ENCODE assay signal across 13 cellular contexts in the genomic region with DNA sequence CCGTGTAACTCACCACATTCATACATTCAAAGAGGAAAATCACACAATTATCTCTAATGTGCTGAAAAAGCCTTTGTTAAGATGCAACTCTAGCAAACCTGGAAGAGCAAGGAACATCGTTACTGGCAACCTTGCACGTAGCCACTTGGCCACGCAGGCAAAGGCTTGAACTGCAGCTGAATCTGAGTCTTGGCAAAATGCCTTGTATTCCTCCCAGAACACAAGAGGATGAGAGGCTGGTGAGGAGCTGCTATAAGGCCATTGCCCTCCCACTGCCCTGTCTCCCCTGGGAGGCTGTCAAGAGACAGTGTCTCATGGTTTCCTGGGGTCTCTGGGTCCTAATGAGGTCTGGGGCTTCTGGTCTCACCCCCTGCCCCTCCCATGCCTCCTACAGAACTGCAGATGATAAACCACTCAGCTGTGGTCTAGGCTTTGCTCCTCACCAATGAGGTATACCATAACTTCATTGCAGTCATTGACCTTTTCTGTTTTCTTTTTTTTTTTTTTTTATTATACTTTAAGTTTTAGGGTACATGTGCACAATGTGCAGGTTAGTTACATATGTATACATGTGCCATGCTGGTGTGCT.
DNase-seq lines count a peak whose midpoint lies in the region; ATAC-seq and TF ChIP-seq lines count a peak whose summit lies in the region.
"Had no signal": no experiment of that assay in that cellular context is flagged by ENCODE, and none has a peak within 500 bp of the region (broad histone marks: within the 10 kb centered on the region; RNA-seq: fewer than 3 reads in every experiment).

No MANE protein-coding gene starts in this region.

- peak overlapping the region in 10 of 11 experiments; percentile 3 to 79 (median 61); a peak in 18 of 22 replicates for H3K9ac ChIP-seq in BLaER1 treated with 17β-estradiol and CSF1 and Interleukin-3, amounts not matched to agents 10 nM and 100 nM
- no peak overlapping the region for H3K9ac ChIP-seq in MM.1S (ENCODE audit: low read length)

- POLR2A ChIA-PET in Panc1 (lab: Charles Lee), result interaction anchor here (0.7 kb wide), 1 partner anchor 193 kb away, joined by 5 read pairs; no protein-coding TSS in a partner anchor

- peaks cover 4 to 42% (median 38%) of the 10 kb centered on the region in 11 experiments; a peak in 21 of 22 replicates for H3K9me3 ChIP-seq in BLaER1 treated with 17β-estradiol and CSF1 and Interleukin-3, amounts not matched to agents 10 nM and 100 nM (replicated peaks in 1 of 11)
- H3K9me3 ChIP-seq in Panc1 (ENCODE audit: control insufficient read depth, insufficient read depth, low read depth, low read length) (peaks cover 13% of the 10 kb centered on the region; the same call in 1 of the 2 replicates), MM.1S (replicated peaks; ENCODE audit: insufficient read depth, low read length) (no peaks in the 10 kb centered on the region)

- peaks cover 37 to 52% (median 40%) of the 10 kb centered on the region in 10 experiments for H3K4me1 ChIP-seq in BLaER1 treated with 17β-estradiol and CSF1 and Interleukin-3, amounts not matched to agents 10 nM and 100 nM
- H3K4me1 ChIP-seq in Panc1 (ENCODE audit: control insufficient read depth, insufficient read depth, low read length), result peaks cover 32% of the 10 kb centered on the region
- H3K4me1 ChIP-seq in MM.1S (ENCODE audit: low read length), result no peaks in the 10 kb centered on the region

- H3K27me3 ChIP-seq in BLaER1 treated with 17β-estradiol and CSF1 and Interleukin-3, amounts not matched to agents 10 nM and 100 nM, result no peaks in the 10 kb centered on the region
- H3K27me3 ChIP-seq in Panc1 (ENCODE audit: control insufficient read depth, insufficient read depth, low read length) (no peaks in the 10 kb centered on the region), MM.1S (replicated peaks; ENCODE audit: insufficient read depth, low read length) (no peaks in the 10 kb centered on the region)

- in situ Hi-C loops in Panc1 (cut with HindIII; ENCODE audit: low pct_unique_long_range_greater_than_20kb, low sequenced_read_pairs), result no loop called here

- H2AFZ ChIP-seq in MM.1S (ENCODE audit: low read length), result no peak overlapping the region

- peak; percentile 92 for ATAC-seq in Panc1
- no peak for ATAC-seq in HG03135 (IDR thresholded peaks at IDR 0.05; ENCODE audit: unreplicated experiment)
- no peak for ATAC-seq in omental fat pad (ENCODE audit: low FRiP score)
- ATAC-seq in HG02623 (IDR thresholded peaks at IDR 0.05; ENCODE audit: unreplicated experiment), result no peak
- ATAC-seq: Right ventricle myocardium inferior had no signal

- peak overlapping the region in 8 of 10 experiments; percentile 6 to 64 (median 48); a peak in 15 of 20 replicates for H3K4me3 ChIP-seq in BLaER1 treated with 17β-estradiol and CSF1 and Interleukin-3, amounts not matched to agents 10 nM and 100 nM
- peak overlapping the region; percentile 28 to 43 for H3K4me3 ChIP-seq in Panc1 (ENCODE audit: low read depth in 2 of 2, low read length in 2 of 2)
- no peak overlapping the region for H3K4me3 ChIP-seq in MM.1S (ENCODE audit: low read length)

- no peaks in the 10 kb centered on the region for H3F3A ChIP-seq in MM.1S (ENCODE audit: insufficient read depth, low read length)

- CTCF ChIA-PET in Panc1 (lab: Charles Lee), result no interaction called here

- peak overlapping the region in 9 of 11 experiments; percentile 19 to 84 (median 71); a peak in 17 of 22 replicates for H3K27ac ChIP-seq in BLaER1 treated with 17β-estradiol and CSF1 and Interleukin-3, amounts not matched to agents 10 nM and 100 nM
- H3K27ac ChIP-seq in Panc1 (ENCODE audit: low read length) (peak overlapping the region; percentile 98), MM.1S (ENCODE audit: low read length) (no peak overlapping the region)

- H3K36me3 ChIP-seq in BLaER1 treated with 17β-estradiol and CSF1 and Interleukin-3, amounts not matched to agents 10 nM and 100 nM, result peaks cover 0 to 12% (median 0%) of the 10 kb centered on the region in 11 experiments; a peak in 5 of 22 replicates
- H3K36me3 ChIP-seq in Panc1 (ENCODE audit: control insufficient read depth, insufficient read depth, low read length) (no peaks in the 10 kb centered on the region), MM.1S (replicated peaks; ENCODE audit: insufficient read depth, low read length) (no peaks in the 10 kb centered on the region)

- no peaks in the 10 kb centered on the region for H3K79me2 ChIP-seq in MM.1S (ENCODE audit: low read length)

- H3K9me2 ChIP-seq in MM.1S (replicated peaks; ENCODE audit: insufficient read depth, low read length), result no peaks in the 10 kb centered on the region

- peak overlapping the region; percentile 58 to 97 (median 76) for H3K4me2 ChIP-seq in BLaER1 treated with 17β-estradiol and CSF1 and Interleukin-3, amounts not matched to agents 10 nM and 100 nM
- no peak overlapping the region for H3K4me2 ChIP-seq in MM.1S (ENCODE audit: low read depth, low read length)

- DNase-seq in NCI-H1092 (lab: John Stamatoyannopoulos, UW) (peak; percentile 86), Panc1 (ENCODE audit: low read depth, low spot score) (no peak), fibroblast of peridontal ligament (ENCODE audit: extremely low read depth) (peak; percentile 27), omental fat pad (ENCODE audit: low spot score) (no peak), MM.1S (no peak)
- DNase-seq: activated CD4-positive, alpha-beta T cell treated with anti-CD3 and anti-CD28 coated beads, Interleukin-2, amount 50 U/mL, for 1 hour; CD4-positive, CD25-positive, alpha-beta regulatory T cell; KBM-7; occipital lobe had no signal

- no peaks in the 10 kb centered on the region for H4K20me1 ChIP-seq in BLaER1 treated with 17β-estradiol and CSF1 and Interleukin-3, amounts not matched to agents 10 nM and 100 nM
- H4K20me1 ChIP-seq in MM.1S (ENCODE audit: insufficient read depth, low read length), result no peaks in the 10 kb centered on the region

- TF ChIP-seq CTCF in Panc1 (IDR thresholded peaks at IDR 0.05) (no peak), omental fat pad (IDR thresholded peaks at IDR 0.05) (no peak), MM.1S (IDR thresholded peaks at IDR 0.05; ENCODE audit: low read length) (no peak)

- BruUV-seq in Panc1 (replicated peaks; lab: Mats Ljungman, UMichigan), result no TSS peak

- intact Hi-C loops in Panc1 (cut with micrococcal nuclease; ENCODE audit: unreplicated experiment), result loop anchor here (5.0 kb wide), 1 partner anchor 215 kb away; no protein-coding TSS in a partner anchor

Comparison
In these comparisons a context has a peak if more than half of its experiments do, and no peak if none do; other contexts are left out.
1. DNase-seq: peak in NCI-H1092 (single experiment) and fibroblast of peridontal ligament (single experiment); none in Panc1 (single experiment), omental fat pad (single experiment) and MM.1S (single experiment).